29 cellular contexts compared by ENCODE assay signal in genomic region chr14:71229875-71230274, GRCh38.
"Had no signal": no experiment of that assay in that cellular context is flagged by ENCODE, and none has a peak within 500 bp of the region (broad histone marks: within the 10 kb centered on the region; RNA-seq: fewer than 3 reads in every experiment).

No MANE protein-coding gene starts in this region.

- H3K4me3 Mint-ChIP-seq: activated CD4-positive, alpha-beta memory T cell treated with anti-CD3 and anti-CD28 coated beads, Interleukin-2, amount 10 ng/mL, durations not matched to agents 7 days and 5 days; activated CD4-positive, alpha-beta T cell treated with anti-CD3 and anti-CD28 coated beads, Interleukin-2, amount 10 ng/mL, durations not matched to agents 7 days and 5 days; activated naive CD4-positive, alpha-beta T cell treated with anti-CD3 and anti-CD28 coated beads, Interleukin-2, amount 10 ng/mL, durations not matched to agents 7 days and 5 days; activated naive CD8-positive, alpha-beta T cell treated with anti-CD3 and anti-CD28 coated beads, Interleukin-2, amount 10 ng/mL, durations not matched to agents 7 days and 5 days; activated T-cell treated with anti-CD3 and anti-CD28 coated beads, Interleukin-2, amount 50 U/mL, for 24 hours; activated T-cell treated with anti-CD3 and anti-CD28 coated beads, Interleukin-2, amount 50 U/mL, for 72 hours; central memory CD8-positive, alpha-beta T cell; dendritic cell treated with granulocyte-macrophage colony-stimulating factor and Interleukin-4, amounts not matched to agents 40 ng/mL and 50 ng/mL, for 4 days; endodermal cell; WTC11 had no signal

- H3K9me3 ChIP-seq: ascending aorta, esophagus muscularis mucosa, gastroesophageal sphincter had no signal

- ATAC-seq: activated naive CD4-positive, alpha-beta T cell treated with anti-CD3 and anti-CD28 coated beads, Interleukin-2, amount 50 U/mL, for 72 hours; activated T-cell treated with anti-CD3 and anti-CD28 coated beads, Interleukin-2, amount 50 U/mL, for 72 hours; gastroesophageal sphincter; WTC11 had no signal

- H3K4me3 ChIP-seq: ascending aorta, coronary artery, dorsolateral prefrontal cortex, esophagus muscularis mucosa, gastroesophageal sphincter had no signal

- H3K27me3 Mint-ChIP-seq: activated T-cell treated with anti-CD3 and anti-CD28 coated beads, Interleukin-2, amount 50 U/mL, for 24 hours; central memory CD8-positive, alpha-beta T cell; dendritic cell treated with granulocyte-macrophage colony-stimulating factor and Interleukin-4, amounts not matched to agents 40 ng/mL and 50 ng/mL, for 4 days had no signal

- H3K4me1 Mint-ChIP-seq: activated CD4-positive, alpha-beta memory T cell treated with anti-CD3 and anti-CD28 coated beads, Interleukin-2, amount 10 ng/mL, durations not matched to agents 7 days and 5 days; activated CD4-positive, alpha-beta T cell treated with anti-CD3 and anti-CD28 coated beads, Interleukin-2, amount 10 ng/mL, durations not matched to agents 7 days and 5 days; activated naive CD4-positive, alpha-beta T cell treated with anti-CD3 and anti-CD28 coated beads, Interleukin-2, amount 10 ng/mL, durations not matched to agents 7 days and 5 days had no signal

- H3K36me3 ChIP-seq: ascending aorta, brain microvascular endothelial cell, esophagus muscularis mucosa, gastroesophageal sphincter had no signal

- H3K27ac Mint-ChIP-seq: activated CD4-positive, alpha-beta memory T cell treated with anti-CD3 and anti-CD28 coated beads, Interleukin-2, amount 10 ng/mL, durations not matched to agents 7 days and 5 days; activated CD4-positive, alpha-beta T cell treated with anti-CD3 and anti-CD28 coated beads, Interleukin-2, amount 10 ng/mL, durations not matched to agents 7 days and 5 days; activated naive CD4-positive, alpha-beta T cell treated with anti-CD3 and anti-CD28 coated beads, Interleukin-2, amount 10 ng/mL, durations not matched to agents 7 days and 5 days; activated naive CD4-positive, alpha-beta T cell treated with anti-CD3 and anti-CD28 coated beads, Interleukin-2, amount 50 U/mL, for 72 hours; activated naive CD8-positive, alpha-beta T cell treated with anti-CD3 and anti-CD28 coated beads, Interleukin-2, amount 10 ng/mL, durations not matched to agents 7 days and 5 days; activated T-cell treated with anti-CD3 and anti-CD28 coated beads, Interleukin-2, amount 50 U/mL, for 24 hours; activated T-cell treated with anti-CD3 and anti-CD28 coated beads, Interleukin-2, amount 50 U/mL, for 72 hours; dendritic cell treated with granulocyte-macrophage colony-stimulating factor and Interleukin-4, amounts not matched to agents 40 ng/mL and 50 ng/mL, for 4 days; endodermal cell; WTC11 had no signal

- H3K27ac ChIP-seq: ascending aorta, brain microvascular endothelial cell, coronary artery, dorsolateral prefrontal cortex, esophagus muscularis mucosa, gastroesophageal sphincter, VCaP had no signal

- H3K27me3 ChIP-seq: ascending aorta, brain microvascular endothelial cell, dorsolateral prefrontal cortex, esophagus muscularis mucosa, gastroesophageal sphincter had no signal

- DNase-seq: activated CD4-positive, alpha-beta memory T cell treated with anti-CD3 and anti-CD28 coated beads, Interleukin-2, amount 10 ng/mL, durations not matched to agents 7 days and 5 days; activated CD4-positive, alpha-beta T cell treated with anti-CD3 and anti-CD28 coated beads for 1 hour; activated CD4-positive, alpha-beta T cell treated with anti-CD3 and anti-CD28 coated beads for 4 hours; activated CD4-positive, alpha-beta T cell treated with anti-CD3 and anti-CD28 coated beads, Interleukin-2, amount 10 ng/mL, durations not matched to agents 7 days and 5 days; activated CD4-positive, alpha-beta T cell treated with anti-CD3 and anti-CD28 coated beads, Interleukin-2, amount 50 U/mL, for 4 hours; activated CD8-positive, alpha-beta memory T cell treated with anti-CD3 and anti-CD28 coated beads, Interleukin-2, amount 50 U/mL, for 48 hours; activated gamma-delta T cell; activated naive CD4-positive, alpha-beta T cell; activated naive CD4-positive, alpha-beta T cell treated with anti-CD3 and anti-CD28 coated beads, Interleukin-2, amount 10 ng/mL, durations not matched to agents 7 days and 5 days; activated naive CD8-positive, alpha-beta T cell treated with anti-CD3 and anti-CD28 coated beads, Interleukin-2, amount 10 ng/mL, durations not matched to agents 7 days and 5 days; activated T-cell treated with anti-CD3 and anti-CD28 coated beads for 4 hours; activated T-cell treated with anti-CD3 and anti-CD28 coated beads, Interleukin-2, amount 50 U/mL, for 24 hours; activated T-cell treated with anti-CD3 and anti-CD28 coated beads, Interleukin-2, amount 50 U/mL, for 72 hours; brain microvascular endothelial cell; dorsolateral prefrontal cortex; effector memory CD4-positive, alpha-beta T cell; endodermal cell; erythroblast; foreskin melanocyte; T-helper 2 cell had no signal

- H3K4me1 ChIP-seq: ascending aorta, esophagus muscularis mucosa, gastroesophageal sphincter had no signal

- H3K9me3 Mint-ChIP-seq: activated CD4-positive, alpha-beta memory T cell treated with anti-CD3 and anti-CD28 coated beads, Interleukin-2, amount 10 ng/mL, durations not matched to agents 7 days and 5 days; activated CD4-positive, alpha-beta T cell treated with anti-CD3 and anti-CD28 coated beads, Interleukin-2, amount 10 ng/mL, durations not matched to agents 7 days and 5 days; activated naive CD4-positive, alpha-beta T cell treated with anti-CD3 and anti-CD28 coated beads, Interleukin-2, amount 10 ng/mL, durations not matched to agents 7 days and 5 days; activated naive CD8-positive, alpha-beta T cell treated with anti-CD3 and anti-CD28 coated beads, Interleukin-2, amount 10 ng/mL, durations not matched to agents 7 days and 5 days; activated T-cell treated with anti-CD3 and anti-CD28 coated beads, Interleukin-2, amount 50 U/mL, for 24 hours; activated T-cell treated with anti-CD3 and anti-CD28 coated beads, Interleukin-2, amount 50 U/mL, for 72 hours; central memory CD8-positive, alpha-beta T cell; dendritic cell treated with granulocyte-macrophage colony-stimulating factor and Interleukin-4, amounts not matched to agents 40 ng/mL and 50 ng/mL, for 4 days; endodermal cell had no signal

- H3K36me3 Mint-ChIP-seq: activated naive CD4-positive, alpha-beta T cell treated with anti-CD3 and anti-CD28 coated beads, Interleukin-2, amount 10 ng/mL, durations not matched to agents 7 days and 5 days; activated naive CD4-positive, alpha-beta T cell treated with anti-CD3 and anti-CD28 coated beads, Interleukin-2, amount 50 U/mL, for 72 hours; activated naive CD8-positive, alpha-beta T cell treated with anti-CD3 and anti-CD28 coated beads, Interleukin-2, amount 10 ng/mL, durations not matched to agents 7 days and 5 days; WTC11 had no signal
